In the genomic region with DNA sequence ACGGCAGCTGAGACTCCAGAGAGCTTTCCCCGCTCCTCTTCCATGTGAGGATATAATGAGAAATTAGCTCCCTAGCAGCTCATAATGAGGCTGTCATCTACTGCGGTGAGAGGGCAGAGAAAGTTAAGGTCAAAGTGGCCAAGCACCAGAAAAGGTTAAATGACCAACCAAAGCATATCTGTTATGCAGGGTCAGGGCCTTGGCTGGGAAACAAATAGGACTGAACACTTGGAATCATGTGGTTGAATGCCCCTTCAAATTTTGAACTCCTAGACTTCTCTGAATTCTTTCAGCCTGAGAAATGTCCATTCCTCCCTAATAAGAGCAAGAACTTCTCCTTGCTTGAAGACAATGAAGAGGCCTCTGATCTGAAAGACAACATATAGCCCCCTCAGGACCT, we compare ENCODE assay signal across 30 cellular contexts.
DNase-seq lines count a peak whose midpoint lies in the region; ATAC-seq, FAIRE-seq and TF ChIP-seq lines count a peak whose summit lies in the region.
"Had no signal": no experiment of that assay in that cellular context is flagged by ENCODE, and none has a peak within 500 bp of the region (broad histone marks: within the 10 kb centered on the region; RNA-seq: fewer than 3 reads in every experiment).

No MANE protein-coding gene starts in this region.

- H3K4me1 ChIP-seq in liver (ENCODE audit: control insufficient read depth in 4 of 4, insufficient read depth in 4 of 4, low read length in 3 of 4) (no peaks in the 10 kb centered on the region), HepG2 (ENCODE audit: insufficient read depth, low read length) (no peaks in the 10 kb centered on the region), keratinocyte (ENCODE audit: control insufficient read depth, extremely low read depth, insufficient read depth, low read length) (peaks cover 34% of the 10 kb centered on the region), OCI-LY7 (ENCODE audit: insufficient read depth, low read length, poor library complexity, severe bottlenecking) (no peaks in the 10 kb centered on the region)
- H3K4me1 ChIP-seq: BE2C, BLaER1, Caco-2 had no signal

- H2AFZ ChIP-seq in HepG2 (ENCODE audit: low read length): no peak overlapping the region
- H2AFZ ChIP-seq in keratinocyte (ENCODE audit: control insufficient read depth, low read length): no peak overlapping the region
- H2AFZ ChIP-seq in OCI-LY7 (ENCODE audit: low read length): no peak overlapping the region

- H3K79me2 ChIP-seq in HepG2 (ENCODE audit: insufficient read depth, low read length) (no peaks in the 10 kb centered on the region), keratinocyte (ENCODE audit: control insufficient read depth, insufficient read depth, low read length) (no peaks in the 10 kb centered on the region), OCI-LY7 (ENCODE audit: insufficient read depth, low read depth, low read length) (no peaks in the 10 kb centered on the region)

- CTCF ChIA-PET in HepG2 (lab: Yijun Ruan, JAX; ENCODE audit: low intra/inter-chr PET ratio, low total read pairs): no interaction called here
- CTCF ChIA-PET in OCI-LY7 (lab: Charles Lee; ENCODE audit: unreplicated experiment): no interaction called here

- H3K27ac ChIP-seq in liver (ENCODE audit: low read depth in 1 of 2, low read length in 2 of 2) (no peak overlapping the region), HepG2 (ENCODE audit: extremely low read length, insufficient read depth, low read length) (no peak overlapping the region), keratinocyte (ENCODE audit: control insufficient read depth, insufficient read depth, low read length) (no peak overlapping the region), OCI-LY7 (ENCODE audit: low read depth, low read length, poor library complexity, severe bottlenecking) (no peak overlapping the region)
- H3K27ac ChIP-seq: 22Rv1; A549; BLaER1; BLaER1 treated with 17β-estradiol and CSF1 and Interleukin-3, amounts not matched to agents 10 nM and 100 nM; C4-2B had no signal

- in situ Hi-C loops in HepG2 (cut with HindIII; ENCODE audit: extremely low pct_ligation_motif_present, low pct_unique_long_range_greater_than_20kb): no loop called here

- POLR2A ChIA-PET in HepG2 (lab: Yijun Ruan, JAX) (no interaction called here), OCI-LY7 (lab: Charles Lee) (interaction anchor here (0.5 kb wide), 1 partner anchor 27 kb away, joined by 3 read pairs; no protein-coding TSS in a partner anchor)

- TF ChIP-seq POLR2A in HepG2 (IDR thresholded peaks at IDR 0.05; ENCODE audit: insufficient read depth in 1 of 2, low read depth in 2 of 2, low read length in 2 of 2): no peak

- no peak for TF ChIP-seq RAD21 in liver (IDR thresholded peaks at IDR 0.05)
- no peak for TF ChIP-seq RAD21 in HepG2 (CRISPR knock-in tag; IDR thresholded peaks at IDR 0.05)

- H3K27me3 ChIP-seq in liver (ENCODE audit: control insufficient read depth in 4 of 4, insufficient read depth in 4 of 4, low read length in 3 of 4) (no peaks in the 10 kb centered on the region), HepG2 (ENCODE audit: control insufficient read depth in 1 of 2, insufficient read depth in 2 of 2, low read length in 2 of 2) (peaks cover 0 to 20% of the 10 kb centered on the region in 2 experiments; a peak in 3 of 5 replicates), keratinocyte (ENCODE audit: control insufficient read depth, extremely low read depth, insufficient read depth, low read length) (no peaks in the 10 kb centered on the region)
- H3K27me3 ChIP-seq: BE2C; BLaER1; BLaER1 treated with 17β-estradiol and CSF1 and Interleukin-3, amounts not matched to agents 10 nM and 100 nM had no signal

- ATAC-seq in HepG2: no peak
- ATAC-seq: A549; CD8-positive, alpha-beta T cell had no signal

- no peak overlapping the region for H3K9ac ChIP-seq in liver (ENCODE audit: low read depth in 1 of 2, low read length in 2 of 2)
- no peak overlapping the region for H3K9ac ChIP-seq in HepG2 (ENCODE audit: insufficient read depth, low read depth, low read length)
- no peak overlapping the region for H3K9ac ChIP-seq in keratinocyte (ENCODE audit: control insufficient read depth, extremely low read depth, insufficient read depth, low read length)
- H3K9ac ChIP-seq: BLaER1; BLaER1 treated with 17β-estradiol and CSF1 and Interleukin-3, amounts not matched to agents 10 nM and 100 nM had no signal

- H4K20me1 ChIP-seq in HepG2 (ENCODE audit: insufficient read depth, low read length) (no peaks in the 10 kb centered on the region), keratinocyte (ENCODE audit: control insufficient read depth, extremely low read depth, insufficient read depth, low read length) (no peaks in the 10 kb centered on the region), OCI-LY7 (ENCODE audit: insufficient read depth, low read length) (no peaks in the 10 kb centered on the region)
- H4K20me1 ChIP-seq: BLaER1; BLaER1 treated with 17β-estradiol and CSF1 and Interleukin-3, amounts not matched to agents 10 nM and 100 nM had no signal

- no peak for DNase-seq in HepG2 (ENCODE audit: low spot score)
- no peak for DNase-seq in keratinocyte (ENCODE audit: low read depth, low spot score)
- DNase-seq in OCI-LY7 (ENCODE audit: low spot score): no peak
- DNase-seq: 8988T; ACHN; AML-193; BE2C; C1 segment of cervical spinal cord; Caco-2; Calu3; CD4-positive, alpha-beta memory T cell; CD4-positive, alpha-beta T cell; CD4-positive, CD25-positive, alpha-beta regulatory T cell; CD8-positive, alpha-beta memory T cell; CD8-positive, alpha-beta T cell; COR-L47; DMS 273 treated with DMSO at 0.1 percent for 48 hours; DMS153; DMS53; DMS79 treated with DMSO at 0.1 percent for 48 hours; DND-41; EL had no signal

- peaks cover 0 to 3% (median 0%) of the 10 kb centered on the region in 4 donors for H3K9me3 ChIP-seq in liver (ENCODE audit: control insufficient read depth in 4 of 4, low read length in 3 of 4)
- H3K9me3 ChIP-seq in HepG2 (ENCODE audit: low read length): no peaks in the 10 kb centered on the region
- H3K9me3 ChIP-seq in keratinocyte (ENCODE audit: control insufficient read depth, low read depth, low read length): no peaks in the 10 kb centered on the region
- no peaks in the 10 kb centered on the region for H3K9me3 ChIP-seq in OCI-LY7 (ENCODE audit: low read length)
- H3K9me3 ChIP-seq: A549; BE2C; BLaER1; BLaER1 treated with 17β-estradiol and CSF1 and Interleukin-3, amounts not matched to agents 10 nM and 100 nM; Caco-2 had no signal

- H3K4me2 ChIP-seq in HepG2 (ENCODE audit: low read depth, low read length) (no peak overlapping the region), keratinocyte (ENCODE audit: control insufficient read depth, extremely low read depth, insufficient read depth, low read depth, low read length) (no peak overlapping the region), OCI-LY7 (ENCODE audit: low read length) (no peak overlapping the region)
- H3K4me2 ChIP-seq: A549; BLaER1; BLaER1 treated with 17β-estradiol and CSF1 and Interleukin-3, amounts not matched to agents 10 nM and 100 nM had no signal

- no TSS peak for BruUV-seq in HepG2 (replicated peaks; lab: Mats Ljungman, UMichigan)
- no TSS peak for BruUV-seq in OCI-LY7 (replicated peaks; lab: Mats Ljungman, UMichigan)

- 88% methylated on average over 3 of the region's 3 CpGs for WGBS in liver
- 19% methylated on average over 3 of the region's 3 CpGs for WGBS in HepG2 (ENCODE audit: low lambda C conversion rate)

- TF ChIP-seq CTCF in liver (IDR thresholded peaks at IDR 0.05; ENCODE audit: low read depth, low read length, missing input control) (no peak), HepG2 (CRISPR knock-in tag; IDR thresholded peaks at IDR 0.05) (no peak), keratinocyte (optimal IDR thresholded peaks at IDR 0.05 in 1 of 3, IDR thresholded peaks at IDR 0.05 in 1 of 3, conservative IDR thresholded peaks at IDR 0.05 in 1 of 3; ENCODE audit: extremely low read depth in 1 of 3, insufficient read depth in 2 of 3, low read length in 3 of 3) (no peak), OCI-LY7 (conservative IDR thresholded peaks at IDR 0.05; ENCODE audit: low read length) (no peak)

- FAIRE-seq in HepG2 (lab: Jason Lieb, UNC): no peak
- FAIRE-seq in keratinocyte (lab: Jason Lieb, UNC): peak; percentile 23
- FAIRE-seq: A204.1, A549, D721Med had no signal

- no peaks in the 10 kb centered on the region for H3K9me1 ChIP-seq in keratinocyte (ENCODE audit: control insufficient read depth, extremely low read depth, insufficient read depth, low read length)

- H3K36me3 ChIP-seq in liver (ENCODE audit: control insufficient read depth in 4 of 4, insufficient read depth in 3 of 4, low read depth in 1 of 4, low read length in 3 of 4): no peaks in the 10 kb centered on the region
- no peaks in the 10 kb centered on the region for H3K36me3 ChIP-seq in HepG2 (replicated peaks in 1 of 2; ENCODE audit: control insufficient read depth in 1 of 2, insufficient read depth in 2 of 2, low read length in 2 of 2)
- no peaks in the 10 kb centered on the region for H3K36me3 ChIP-seq in keratinocyte (ENCODE audit: control insufficient read depth in 2 of 2, extremely low read depth in 1 of 2, insufficient read depth in 2 of 2, low read length in 2 of 2)
- no peaks in the 10 kb centered on the region for H3K36me3 ChIP-seq in OCI-LY7 (ENCODE audit: insufficient read depth, low read length)
- H3K36me3 ChIP-seq: BE2C; BLaER1; BLaER1 treated with 17β-estradiol and CSF1 and Interleukin-3, amounts not matched to agents 10 nM and 100 nM had no signal

- intact Hi-C loops in HepG2 (cut with micrococcal nuclease; ENCODE audit: unreplicated experiment): no loop called here
- intact Hi-C loops in OCI-LY7 (cut with micrococcal nuclease; ENCODE audit: unreplicated experiment): no loop called here

- dilution Hi-C loops in keratinocyte (cut with MboI; ENCODE audit: extremely low pct_ligation_motif_present, low sequenced_read_pairs): no loop called here

- TF ChIP-seq EP300 in HepG2 (IDR thresholded peaks at IDR 0.05; ENCODE audit: low read depth in 2 of 2, low read length in 2 of 2): no peak
- no peak for TF ChIP-seq EP300 in HepG2 (CRISPR knock-in tag; IDR thresholded peaks at IDR 0.05; ENCODE audit: borderline replicate concordance)

- H3K4me3 ChIP-seq in liver (ENCODE audit: low read depth in 1 of 3, low read length in 3 of 3) (no peak overlapping the region), HepG2 (replicated peaks in 1 of 3; ENCODE audit: insufficient read depth in 1 of 3, low read depth in 2 of 3, low read length in 3 of 3) (no peak overlapping the region), keratinocyte (ENCODE audit: control insufficient read depth in 2 of 3, extremely low read depth in 1 of 3, insufficient read depth in 2 of 3, low read depth in 1 of 3, low read length in 3 of 3) (no peak overlapping the region), OCI-LY7 (ENCODE audit: low read depth, low read length, poor library complexity, severe bottlenecking) (no peak overlapping the region)
- H3K4me3 ChIP-seq: A549; BLaER1; BLaER1 treated with 17β-estradiol and CSF1 and Interleukin-3, amounts not matched to agents 10 nM and 100 nM had no signal

- H3K9me2 ChIP-seq in OCI-LY7 (ENCODE audit: insufficient read depth, low read length): no peaks in the 10 kb centered on the region

TF ChIP-seq in liver, 16 proteins besides CTCF, POLR2A, EP300 and RAD21 (continues in another document):
- peak; percentile 63 to 80 for TF ChIP-seq RXRA (IDR thresholded peaks at IDR 0.05)
- TF ChIP-seq HNF4A (conservative IDR thresholded peaks at IDR 0.05): no peak

TF ChIP-seq in HepG2, 621 proteins besides CTCF, POLR2A, EP300 and RAD21:
- TF ChIP-seq ZNF776 (CRISPR knock-in tag; IDR thresholded peaks at IDR 0.05): no peak
